ENCODE assay signal across 25 cellular contexts in genomic region chr22:32859743-32860142, GRCh38. TPM values are rescaled to one million over a fixed set of nuclear protein-coding genes. Genes with fewer than 3 reads are reported as not detected.
"Had no signal": no experiment of that assay in that cellular context is flagged by ENCODE, and none has a peak within 500 bp of the region (broad histone marks: within the 10 kb centered on the region; RNA-seq: fewer than 3 reads in every experiment).

No MANE protein-coding gene starts in this region.

- H3K27ac ChIP-seq: body of pancreas, coronary artery, dorsolateral prefrontal cortex, left lung, spleen, upper lobe of left lung, vagina had no signal

- H3K27ac Mint-ChIP-seq: activated CD4-positive, alpha-beta T cell treated with anti-CD3 and anti-CD28 coated beads for 36 hours; activated CD8-positive, alpha-beta memory T cell treated with anti-CD3 and anti-CD28 coated beads, Interleukin-2, amount 10 ng/mL, durations not matched to agents 7 days and 5 days; activated CD8-positive, alpha-beta T cell treated with anti-CD3 and anti-CD28 coated beads, Interleukin-2, amount 10 ng/mL, durations not matched to agents 7 days and 5 days; activated naive CD4-positive, alpha-beta T cell treated with anti-CD3 and anti-CD28 coated beads, Interleukin-2, amount 50 U/mL, for 72 hours; activated T-cell treated with anti-CD3 and anti-CD28 coated beads, Interleukin-2, amount 50 U/mL, for 72 hours; naive B cell; stimulated activated effector memory CD8-positive, alpha-beta T cell treated with anti-CD3 and anti-CD28 coated beads, Interleukin-12 subunit alpha, Interleukin-12 subunit beta, amount 100 ng/mL, for 72 hours; stimulated activated naive CD8-positive, alpha-beta T cell treated with anti-CD3 and anti-CD28 coated beads, Interleukin-15, amount 100 ng/mL, for 72 hours; T-cell; T-helper 2 cell treated with Interferon-gamma antibody and Interleukin-4, amounts not matched to agents 5 μg/mL and 100 μg/mL, for 36 hours had no signal

- H3K4me3 ChIP-seq: body of pancreas, coronary artery, dorsolateral prefrontal cortex, left lung, lung, right atrium auricular region, spleen, upper lobe of left lung, vagina had no signal

- H3K36me3 Mint-ChIP-seq: activated CD8-positive, alpha-beta memory T cell treated with anti-CD3 and anti-CD28 coated beads, Interleukin-2, amount 10 ng/mL, durations not matched to agents 7 days and 5 days; activated naive CD4-positive, alpha-beta T cell treated with anti-CD3 and anti-CD28 coated beads, Interleukin-2, amount 50 U/mL, for 72 hours; stimulated activated effector memory CD8-positive, alpha-beta T cell treated with anti-CD3 and anti-CD28 coated beads, Interleukin-12 subunit alpha, Interleukin-12 subunit beta, amount 100 ng/mL, for 72 hours; T-cell had no signal

- H3K27me3 ChIP-seq: body of pancreas, dorsolateral prefrontal cortex, left lung, right atrium auricular region, spleen, upper lobe of left lung, vagina had no signal

- H3K27me3 Mint-ChIP-seq: activated CD4-positive, alpha-beta T cell treated with anti-CD3 and anti-CD28 coated beads for 36 hours; activated CD8-positive, alpha-beta memory T cell treated with anti-CD3 and anti-CD28 coated beads, Interleukin-2, amount 10 ng/mL, durations not matched to agents 7 days and 5 days; stimulated activated naive CD8-positive, alpha-beta T cell treated with anti-CD3 and anti-CD28 coated beads, Interleukin-15, amount 100 ng/mL, for 72 hours had no signal

- H3K4me3 Mint-ChIP-seq: activated CD4-positive, alpha-beta T cell treated with anti-CD3 and anti-CD28 coated beads for 36 hours; activated CD8-positive, alpha-beta memory T cell treated with anti-CD3 and anti-CD28 coated beads, Interleukin-2, amount 10 ng/mL, durations not matched to agents 7 days and 5 days; activated CD8-positive, alpha-beta T cell treated with anti-CD3 and anti-CD28 coated beads, Interleukin-2, amount 10 ng/mL, durations not matched to agents 7 days and 5 days; activated T-cell treated with anti-CD3 and anti-CD28 coated beads, Interleukin-2, amount 50 U/mL, for 72 hours; naive B cell; stimulated activated effector memory CD8-positive, alpha-beta T cell treated with anti-CD3 and anti-CD28 coated beads, Interleukin-12 subunit alpha, Interleukin-12 subunit beta, amount 100 ng/mL, for 72 hours; stimulated activated naive CD8-positive, alpha-beta T cell treated with anti-CD3 and anti-CD28 coated beads, Interleukin-15, amount 100 ng/mL, for 72 hours; T-cell; T-helper 2 cell treated with Interferon-gamma antibody and Interleukin-4, amounts not matched to agents 5 μg/mL and 100 μg/mL, for 36 hours had no signal

- H3K9me3 ChIP-seq: body of pancreas, left lung, right atrium auricular region, spleen, upper lobe of left lung, vagina had no signal

- H3K4me1 ChIP-seq: body of pancreas, left lung, spleen, vagina had no signal

- H3K9me3 Mint-ChIP-seq: activated naive CD4-positive, alpha-beta T cell treated with anti-CD3 and anti-CD28 coated beads, Interleukin-2, amount 50 U/mL, for 72 hours; activated T-cell treated with anti-CD3 and anti-CD28 coated beads, Interleukin-2, amount 50 U/mL, for 72 hours; naive B cell; stimulated activated effector memory CD8-positive, alpha-beta T cell treated with anti-CD3 and anti-CD28 coated beads, Interleukin-12 subunit alpha, Interleukin-12 subunit beta, amount 100 ng/mL, for 72 hours; stimulated activated naive CD8-positive, alpha-beta T cell treated with anti-CD3 and anti-CD28 coated beads, Interleukin-15, amount 100 ng/mL, for 72 hours; T-cell; T-helper 2 cell treated with Interferon-gamma antibody and Interleukin-4, amounts not matched to agents 5 μg/mL and 100 μg/mL, for 36 hours had no signal

- DNase-seq: activated CD4-positive, alpha-beta T cell treated with anti-CD3 and anti-CD28 coated beads for 36 hours; activated CD4-positive, CD25-positive, alpha-beta regulatory T cell; activated CD8-positive, alpha-beta memory T cell treated with anti-CD3 and anti-CD28 coated beads, Interleukin-2, amount 10 ng/mL, durations not matched to agents 7 days and 5 days; activated CD8-positive, alpha-beta T cell treated with anti-CD3 and anti-CD28 coated beads, Interleukin-2, amount 10 ng/mL, durations not matched to agents 7 days and 5 days; activated naive CD4-positive, alpha-beta T cell; activated T-cell treated with anti-CD3 and anti-CD28 coated beads, Interleukin-2, amount 50 U/mL, for 72 hours; body of pancreas; dorsolateral prefrontal cortex; effector memory CD4-positive, alpha-beta T cell; foreskin melanocyte; left lung; naive B cell; spleen; stimulated activated CD4-positive, alpha-beta T cell treated with anti-CD3 and anti-CD28 coated beads, Interleukin-4, amount 100 ng/mL, for 1 hour; stimulated activated naive CD8-positive, alpha-beta T cell treated with anti-CD3 and anti-CD28 coated beads, Interleukin-15, amount 100 ng/mL, for 72 hours; substantia nigra; T-cell; upper lobe of left lung had no signal

- ATAC-seq: activated CD4-positive, alpha-beta T cell treated with anti-CD3 and anti-CD28 coated beads for 36 hours; activated CD8-positive, alpha-beta memory T cell treated with anti-CD3 and anti-CD28 coated beads, Interleukin-2, amount 10 ng/mL, durations not matched to agents 7 days and 5 days; activated CD8-positive, alpha-beta T cell treated with anti-CD3 and anti-CD28 coated beads, Interleukin-2, amount 10 ng/mL, durations not matched to agents 7 days and 5 days; activated naive CD4-positive, alpha-beta T cell treated with anti-CD3 and anti-CD28 coated beads, Interleukin-2, amount 50 U/mL, for 72 hours; activated T-cell treated with anti-CD3 and anti-CD28 coated beads, Interleukin-2, amount 50 U/mL, for 72 hours; body of pancreas; left lung; stimulated activated effector memory CD8-positive, alpha-beta T cell treated with anti-CD3 and anti-CD28 coated beads, Interleukin-12 subunit alpha, Interleukin-12 subunit beta, amount 100 ng/mL, for 72 hours; stimulated activated naive CD8-positive, alpha-beta T cell treated with anti-CD3 and anti-CD28 coated beads, Interleukin-15, amount 100 ng/mL, for 72 hours; T-cell had no signal

- H3K4me1 Mint-ChIP-seq: activated CD4-positive, alpha-beta T cell treated with anti-CD3 and anti-CD28 coated beads for 36 hours; activated CD8-positive, alpha-beta memory T cell treated with anti-CD3 and anti-CD28 coated beads, Interleukin-2, amount 10 ng/mL, durations not matched to agents 7 days and 5 days; naive B cell; stimulated activated effector memory CD8-positive, alpha-beta T cell treated with anti-CD3 and anti-CD28 coated beads, Interleukin-12 subunit alpha, Interleukin-12 subunit beta, amount 100 ng/mL, for 72 hours; stimulated activated naive CD8-positive, alpha-beta T cell treated with anti-CD3 and anti-CD28 coated beads, Interleukin-15, amount 100 ng/mL, for 72 hours; T-cell had no signal

RNA-seq across cellular contexts. Expression of gene TIMP3, which starts 58.2 kb away (rescaled TPM):
- total RNA-seq: activated CD4-positive, alpha-beta T cell treated with anti-CD3 and anti-CD28 coated beads for 36 hours; activated CD8-positive, alpha-beta memory T cell treated with anti-CD3 and anti-CD28 coated beads, Interleukin-2, amount 10 ng/mL, durations not matched to agents 7 days and 5 days; activated CD8-positive, alpha-beta T cell treated with anti-CD3 and anti-CD28 coated beads, Interleukin-2, amount 10 ng/mL, durations not matched to agents 7 days and 5 days; activated naive CD4-positive, alpha-beta T cell treated with anti-CD3 and anti-CD28 coated beads, Interleukin-2, amount 50 U/mL, for 72 hours had no signal
